ENCODE assay signal across 11 cellular contexts in genomic region chr6:14784596-14785360, GRCh38.
A peak's percentile ranks its signal among the peaks of the same experiment; 100 is the strongest.
DNase-seq lines count a peak whose midpoint lies in the region; ATAC-seq and TF ChIP-seq lines count a peak whose summit lies in the region.
"Had no signal": no experiment of that assay in that cellular context is flagged by ENCODE, and none has a peak within 500 bp of the region (broad histone marks: within the 10 kb centered on the region; RNA-seq: fewer than 3 reads in every experiment).

No MANE protein-coding gene starts in this region.

- H3K27me3 ChIP-seq in H7 (ENCODE audit: control insufficient read depth, insufficient read depth, low read length) (no peaks in the 10 kb centered on the region), mesenchymal stem cell (ENCODE audit: control insufficient read depth in 1 of 2, insufficient read depth in 1 of 2, low read length in 2 of 2) (no peaks in the 10 kb centered on the region)

- no peaks in the 10 kb centered on the region for H3K36me3 Mint-ChIP-seq in stimulated activated memory B cell treated with anti-CD40 and anti-IgM and Interleukin-4, amounts not matched to agents 10 μg/mL and 1 μg/mL and 100 μg/mL, for 72 hours

- H3K27ac Mint-ChIP-seq in stimulated activated memory B cell treated with anti-CD40 and anti-IgM and Interleukin-4, amounts not matched to agents 10 μg/mL and 1 μg/mL and 100 μg/mL, for 72 hours, result no peak overlapping the region

- H2BK12ac ChIP-seq in mesenchymal stem cell (ENCODE audit: low read length in 2 of 2), result peak overlapping the region; percentile 59 to 94

- no peak for ATAC-seq in stimulated activated memory B cell treated with anti-CD40 and anti-IgM and Interleukin-4, amounts not matched to agents 10 μg/mL and 1 μg/mL and 100 μg/mL, for 72 hours
- ATAC-seq in GM21360 (IDR thresholded peaks at IDR 0.05; ENCODE audit: unreplicated experiment), result no peak

- no peak overlapping the region for H3K4me3 ChIP-seq in H7 (ENCODE audit: insufficient read depth, low read depth, low read length)
- no peak overlapping the region for H3K4me3 ChIP-seq in mesenchymal stem cell (ENCODE audit: insufficient read depth in 1 of 2, low read depth in 1 of 2, low read length in 2 of 2)

- H3K18ac ChIP-seq in mesenchymal stem cell (ENCODE audit: low read depth in 1 of 2, low read length in 2 of 2), result peak overlapping the region; percentile 58 to 67

- H4K91ac ChIP-seq in mesenchymal stem cell (ENCODE audit: low read length), result peak overlapping the region; percentile 94

- H4K8ac ChIP-seq in mesenchymal stem cell (ENCODE audit: low read length), result peak overlapping the region; percentile 99

- H3K23ac ChIP-seq in mesenchymal stem cell (ENCODE audit: low read length in 2 of 2), result no peak overlapping the region

- H3K9me3 ChIP-seq in mesenchymal stem cell (ENCODE audit: control insufficient read depth, low read length), result no peaks in the 10 kb centered on the region

- peak overlapping the region; percentile 92 for H2AFZ ChIP-seq in mesenchymal stem cell (ENCODE audit: low read depth, low read length)

- H3K4ac ChIP-seq in mesenchymal stem cell (ENCODE audit: low read depth in 1 of 2, low read length in 2 of 2), result peak overlapping the region; percentile 47 to 98

- peak; percentile 65 for DNase-seq in H7
- DNase-seq in NCI-H2029 treated with DMSO at 0.1 percent for 48 hours (lab: John Stamatoyannopoulos, UW), result peak; percentile 76
- DNase-seq in activated naive CD4-positive, alpha-beta T cell treated with anti-CD3 and anti-CD28 coated beads, Interleukin-2, amount 50 U/mL, for 16 hours, result peak; percentile 17
- peak; percentile 55 for DNase-seq in mesenchymal stem cell
- DNase-seq in erythroblast (lab: John Stamatoyannopoulos, UW), result no peak
- no peak for DNase-seq in NK-92 (lab: John Stamatoyannopoulos, UW; ENCODE audit: unreplicated experiment)
- DNase-seq: GF-D8; NCI-H526 treated with DMSO at 0.1 percent for 48 hours; stimulated activated CD8-positive, alpha-beta memory T cell treated with anti-CD3 and anti-CD28 coated beads, Interleukin-4, amount 100 ng/mL, for 48 hours had no signal

- no peak overlapping the region for H2BK120ac ChIP-seq in mesenchymal stem cell (ENCODE audit: low read depth, low read length)

- WGBS in mesenchymal stem cell, result 34% methylated on average over 12 of the region's 14 CpGs

- no peak for TF ChIP-seq POLR2A in erythroblast (IDR thresholded peaks at IDR 0.05; ENCODE audit: low read length)

- H3K4me1 ChIP-seq in mesenchymal stem cell (ENCODE audit: control insufficient read depth, insufficient read depth, low read depth, low read length), result peaks cover 2% of the 10 kb centered on the region

- no peak overlapping the region for H3K4me2 ChIP-seq in mesenchymal stem cell (ENCODE audit: low read length, poor library complexity, severe bottlenecking)

- no peak overlapping the region for H2AK5ac ChIP-seq in mesenchymal stem cell (ENCODE audit: low read length, severe bottlenecking)

- H3K27ac ChIP-seq in mesenchymal stem cell (ENCODE audit: low read length, poor library complexity, severe bottlenecking), result no peak overlapping the region

- no peaks in the 10 kb centered on the region for H3K9me3 Mint-ChIP-seq in stimulated activated memory B cell treated with anti-CD40 and anti-IgM and Interleukin-4, amounts not matched to agents 10 μg/mL and 1 μg/mL and 100 μg/mL, for 72 hours

- H3K9ac ChIP-seq in mesenchymal stem cell (ENCODE audit: low read length), result no peak overlapping the region

- H3K79me1 ChIP-seq in mesenchymal stem cell (replicated peaks; ENCODE audit: low read length, poor library complexity, severe bottlenecking), result no peaks in the 10 kb centered on the region

- no peak overlapping the region for H3K14ac ChIP-seq in mesenchymal stem cell (ENCODE audit: low read length in 2 of 2)

- no peak overlapping the region for H3K4me3 Mint-ChIP-seq in stimulated activated memory B cell treated with anti-CD40 and anti-IgM and Interleukin-4, amounts not matched to agents 10 μg/mL and 1 μg/mL and 100 μg/mL, for 72 hours

- H3K4me1 Mint-ChIP-seq in stimulated activated memory B cell treated with anti-CD40 and anti-IgM and Interleukin-4, amounts not matched to agents 10 μg/mL and 1 μg/mL and 100 μg/mL, for 72 hours, result peaks cover 26% of the 10 kb centered on the region

- no peak overlapping the region for H2BK5ac ChIP-seq in mesenchymal stem cell (ENCODE audit: low read depth, low read length, poor library complexity, severe bottlenecking)

- no peaks in the 10 kb centered on the region; the same call in 1 of the 2 replicates for H3K36me3 ChIP-seq in H7 (replicated peaks; ENCODE audit: control insufficient read depth, insufficient read depth, low read length)
- no peaks in the 10 kb centered on the region for H3K36me3 ChIP-seq in mesenchymal stem cell (ENCODE audit: control insufficient read depth in 1 of 2, insufficient read depth in 2 of 2, low read depth in 1 of 2, low read length in 2 of 2)

- H2BK15ac ChIP-seq in mesenchymal stem cell (ENCODE audit: low read depth, poor library complexity, severe bottlenecking), result peak overlapping the region; percentile 80

- H3K27me3 Mint-ChIP-seq in stimulated activated memory B cell treated with anti-CD40 and anti-IgM and Interleukin-4, amounts not matched to agents 10 μg/mL and 1 μg/mL and 100 μg/mL, for 72 hours, result no peaks in the 10 kb centered on the region

Comparison
In these comparisons a context has a peak if more than half of its experiments do, and no peak if none do; other contexts are left out.
1. DNase-seq: peak in H7 (single experiment), NCI-H2029 treated with DMSO at 0.1 percent for 48 hours (single experiment), activated naive CD4-positive, alpha-beta T cell treated with anti-CD3 and anti-CD28 coated beads, Interleukin-2, amount 50 U/mL, for 16 hours (single experiment) and mesenchymal stem cell (single experiment); none in erythroblast (0 of 2) and NK-92 (single experiment).